In genomic region chr19:7883105-7883504, GRCh38 we compare ENCODE assay signal across 2 cellular contexts.
TF ChIP-seq lines count a peak whose summit lies in the region.

No MANE protein-coding gene starts in this region.

TF ChIP-seq in HepG2, 621 proteins besides CTCF, POLR2A, EP300 and RAD21:
- TF ChIP-seq ZEB1 (IDR thresholded peaks at IDR 0.05; ENCODE audit: insufficient replicate concordance, low read depth) (peak; percentile 88), CAMTA2 (CRISPR knock-in tag; IDR thresholded peaks at IDR 0.05; ENCODE audit: borderline replicate concordance) (no peak)
- TF ChIP-seq, protein P1, sequence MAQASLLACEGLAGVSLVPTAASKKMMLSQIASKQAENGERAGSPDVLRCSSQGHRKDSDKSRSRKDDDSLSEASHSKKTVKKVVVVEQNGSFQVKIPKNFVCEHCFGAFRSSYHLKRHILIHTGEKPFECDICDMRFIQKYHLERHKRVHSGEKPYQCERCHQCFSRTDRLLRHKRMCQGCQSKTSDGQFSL (CRISPR knock-in tag; IDR thresholded peaks at IDR 0.05), result no peak
TF ChIP-seq in HepG2: peak in this region for 1.

TF ChIP-seq in HEK293, 187 proteins besides CTCF, POLR2A, EP300 and RAD21:
- TF ChIP-seq, protein P2, sequence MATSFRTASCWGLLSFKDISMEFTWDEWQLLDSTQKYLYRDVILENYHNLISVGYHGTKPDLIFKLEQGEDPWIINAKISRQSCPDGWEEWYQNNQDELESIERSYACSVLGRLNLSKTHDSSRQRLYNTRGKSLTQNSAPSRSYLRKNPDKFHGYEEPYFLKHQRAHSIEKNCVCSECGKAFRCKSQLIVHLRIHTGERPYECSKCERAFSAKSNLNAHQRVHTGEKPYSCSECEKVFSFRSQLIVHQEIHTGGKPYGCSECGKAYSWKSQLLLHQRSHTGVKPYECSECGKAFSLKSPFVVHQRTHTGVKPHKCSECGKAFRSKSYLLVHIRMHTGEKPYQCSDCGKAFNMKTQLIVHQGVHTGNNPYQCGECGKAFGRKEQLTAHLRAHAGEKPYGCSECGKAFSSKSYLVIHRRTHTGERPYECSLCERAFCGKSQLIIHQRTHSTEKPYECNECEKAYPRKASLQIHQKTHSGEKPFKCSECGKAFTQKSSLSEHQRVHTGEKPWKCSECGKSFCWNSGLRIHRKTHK (tag by site-specific recombination; IDR thresholded peaks at IDR 0.05), result no peak
- TF ChIP-seq ZNF221 (tag by site-specific recombination; IDR thresholded peaks at IDR 0.05; ENCODE audit: borderline replicate concordance) (no peak), ZEB2 (tag by site-specific recombination; IDR thresholded peaks at IDR 0.05) (peak; percentile 98), ZFP3 (tag by site-specific recombination; IDR thresholded peaks at IDR 0.05; ENCODE audit: low read depth) (no peak), ZNF398 (tag by site-specific recombination; IDR thresholded peaks at IDR 0.05) (no peak)
